Comparison of ENCODE assay signal across 18 cellular contexts in genomic region chr1:23804183-23804582, GRCh38. TPM values are rescaled to one million over a fixed set of nuclear protein-coding genes. Genes with fewer than 3 reads are reported as not detected.
DNase-seq lines count a peak whose midpoint lies in the region; ATAC-seq and TF ChIP-seq lines count a peak whose summit lies in the region.
"Had no signal": no experiment of that assay in that cellular context is flagged by ENCODE, and none has a peak within 500 bp of the region (broad histone marks: within the 10 kb centered on the region; RNA-seq: fewer than 3 reads in every experiment).

No MANE protein-coding gene starts in this region.

- H3K23ac ChIP-seq in mesendoderm (ENCODE audit: low read length): no peak overlapping the region

- H3K4ac ChIP-seq in mesendoderm (ENCODE audit: low read depth, low read length): no peak overlapping the region

- no peak overlapping the region for H2AK5ac ChIP-seq in mesendoderm (ENCODE audit: low read length)

- H2BK15ac ChIP-seq in mesendoderm (replicated peaks; ENCODE audit: low read depth): no peak overlapping the region

- no peak overlapping the region for H3K4me3 Mint-ChIP-seq in WTC11

- H3K79me2 ChIP-seq in mesendoderm (ENCODE audit: control insufficient read depth, insufficient read depth, low read length): no peaks in the 10 kb centered on the region

- H3K79me1 ChIP-seq in mesendoderm (ENCODE audit: low read length): no peaks in the 10 kb centered on the region

- ATAC-seq in WTC11: no peak
- ATAC-seq in lower lobe of right lung: no peak
- ATAC-seq in GM18868 (IDR thresholded peaks at IDR 0.05; ENCODE audit: unreplicated experiment): no peak
- ATAC-seq in GM21360 (IDR thresholded peaks at IDR 0.05; ENCODE audit: unreplicated experiment): no peak

- H3K4me2 ChIP-seq in mesendoderm (ENCODE audit: low read length): no peak overlapping the region

- no peak overlapping the region for H3K18ac ChIP-seq in mesendoderm (ENCODE audit: low read length)

- peaks cover 6% of the 10 kb centered on the region for H3K36me3 ChIP-seq in BJ (ENCODE audit: control insufficient read depth, insufficient read depth, low read length)
- H3K36me3 ChIP-seq in lower lobe of right lung: peaks cover 37% of the 10 kb centered on the region
- H3K36me3 ChIP-seq in mesendoderm (ENCODE audit: control insufficient read depth, insufficient read depth, low read length): no peaks in the 10 kb centered on the region
- H3K36me3 ChIP-seq: prostate gland had no signal

- no peak overlapping the region for H2BK120ac ChIP-seq in mesendoderm (ENCODE audit: low read depth, low read length)

- H3K56ac ChIP-seq in mesendoderm (ENCODE audit: low read length): no peak overlapping the region

- H3K9me3 ChIP-seq in lower lobe of right lung: no peaks in the 10 kb centered on the region
- H3K9me3 ChIP-seq: prostate gland, transverse colon had no signal

- H4K5ac ChIP-seq in mesendoderm (ENCODE audit: low read length): no peak overlapping the region

- H3K9me3 Mint-ChIP-seq in WTC11: no peaks in the 10 kb centered on the region

- intact Hi-C loops in lower lobe of right lung (cut with DNase I): no loop called here

- DNase-seq in BJ (ENCODE audit: low read depth): no peak
- DNase-seq in WTC11 (ENCODE audit: low spot score): no peak
- no peak for DNase-seq in lower lobe of right lung
- no peak for DNase-seq in mesendoderm
- no peak for DNase-seq in activated CD4-positive, CD25-positive, alpha-beta regulatory T cell (lab: John Stamatoyannopoulos, UW)
- DNase-seq: activated naive CD4-positive, alpha-beta T cell; C1 segment of cervical spinal cord; GOT3; islet precursor cell; Kasumi-1; NCI-H1694 treated with DMSO at 0.1 percent for 48 hours; NCI-H748 treated with DMSO at 0.1 percent for 48 hours; SHP77; transverse colon had no signal

- H2BK5ac ChIP-seq in mesendoderm (ENCODE audit: low read length): no peak overlapping the region

- CTCF ChIA-PET in BJ (lab: Yijun Ruan, JAX) (no interaction called here), WTC11 (lab: Charles Lee) (interaction anchor here (0.8 to 1.2 kb wide), 2 partner anchors 33 to 113 kb away, joined by 3 read pairs; no protein-coding TSS in a partner anchor)

- H3K27me3 ChIP-seq in BJ (ENCODE audit: control insufficient read depth, insufficient read depth, low read length) (no peaks in the 10 kb centered on the region), lower lobe of right lung (ENCODE audit: low read depth) (no peaks in the 10 kb centered on the region), mesendoderm (ENCODE audit: insufficient read depth, low read length, poor library complexity) (no peaks in the 10 kb centered on the region)
- H3K27me3 ChIP-seq: transverse colon had no signal

- no peak overlapping the region for H3K4me3 ChIP-seq in BJ (ENCODE audit: low read depth, low read length)
- H3K4me3 ChIP-seq in GM12875 (ENCODE audit: low read depth, low read length): no peak overlapping the region
- no peak overlapping the region for H3K4me3 ChIP-seq in lower lobe of right lung
- H3K4me3 ChIP-seq in mesendoderm (ENCODE audit: low read length): no peak overlapping the region
- H3K4me3 ChIP-seq: prostate gland, transverse colon had no signal

- POLR2A ChIA-PET in BJ (lab: Charles Lee): no interaction called here
- POLR2A ChIA-PET in WTC11 (lab: Charles Lee): no interaction called here

- H3K9ac ChIP-seq in mesendoderm (ENCODE audit: low read length): no peak overlapping the region

- H3K4me1 Mint-ChIP-seq in WTC11: peaks cover 8% of the 10 kb centered on the region

- no peak overlapping the region for H3K27ac ChIP-seq in lower lobe of right lung
- H3K27ac ChIP-seq in mesendoderm (ENCODE audit: low read depth, low read length): no peak overlapping the region
- H3K27ac ChIP-seq: prostate gland, transverse colon had no signal

- H3K27me3 Mint-ChIP-seq in WTC11 (ENCODE audit: low read depth): peaks cover 17% of the 10 kb centered on the region

- peak; percentile 28; the same call in 1 of the 2 replicates for TF ChIP-seq CTCF in BJ (IDR thresholded peaks at IDR 0.05; ENCODE audit: insufficient read depth, low read depth, low read length)
- 0 out of 2 replicates have a peak, but pooled peaks have one; percentile 30 for TF ChIP-seq CTCF in GM12875 (IDR thresholded peaks at IDR 0.05; ENCODE audit: borderline replicate concordance, insufficient read depth, low read depth, low read length)
- 0 out of 2 replicates have a peak, but pooled peaks have one; percentile 12 for TF ChIP-seq CTCF in WTC11 (IDR thresholded peaks at IDR 0.05)
- TF ChIP-seq CTCF in lower lobe of right lung (IDR thresholded peaks at IDR 0.05): peak; percentile 8

- H3K4me1 ChIP-seq in lower lobe of right lung (peaks cover 19% of the 10 kb centered on the region), mesendoderm (ENCODE audit: control insufficient read depth, low read depth, low read length) (no peaks in the 10 kb centered on the region)

- no CpG with 5 or more reads among the region's 6 CpGs for WGBS in mesendoderm (ENCODE audit: extremely low coverage, insufficient coverage, low lambda C conversion rate)

- no peaks in the 10 kb centered on the region for H3K36me3 Mint-ChIP-seq in WTC11

- H4K8ac ChIP-seq in mesendoderm (ENCODE audit: low read depth, low read length): no peak overlapping the region

- H3K27ac Mint-ChIP-seq in WTC11: no peak overlapping the region

TF ChIP-seq in WTC11, 78 proteins besides CTCF, POLR2A, EP300 and RAD21:
- no peak for TF ChIP-seq CDX4 (CRISPR knock-in tag; IDR thresholded peaks at IDR 0.05; ENCODE audit: borderline replicate concordance)
- TF ChIP-seq PRDM15 (CRISPR knock-in tag; IDR thresholded peaks at IDR 0.05): no peak

RNA-seq across cellular contexts. Expression of gene GALE, which starts 3.6 kb away (rescaled TPM):
- 23.8 and 36.1 TPM in 2 replicates for polyA plus RNA-seq in BJ (2011; rRNA removed)
- 10.5 and 17.6 TPM in 2 replicates for polyA minus RNA-seq in BJ (2011; rRNA and poly(A)+ RNA removed)
- total RNA-seq in WTC11 (2021) (30.3 to 36.6 TPM (median 35.8 TPM) in 3 replicates), lower lobe of right lung (49.8 TPM)
- polyA plus RNA-seq in mesendoderm (2013, experiment 1 of 2): 19.1 TPM
- 20.7 TPM for polyA plus RNA-seq in mesendoderm (2013, experiment 2 of 2)

RNA-seq across cellular contexts. Expression of gene LYPLA2, which starts 13.2 kb away (rescaled TPM):
- polyA plus RNA-seq in BJ (2011; rRNA removed): 31.3 and 51.9 TPM in 2 replicates
- polyA minus RNA-seq in BJ (2011; rRNA and poly(A)+ RNA removed): 23.6 and 40.8 TPM in 2 replicates
- total RNA-seq in WTC11 (2021) (131 to 164 TPM (median 134 TPM) in 3 replicates), lower lobe of right lung (44.2 TPM)
- polyA plus RNA-seq in mesendoderm (2013, experiment 1 of 2): 107 TPM
- 108 TPM for polyA plus RNA-seq in mesendoderm (2013, experiment 2 of 2)

RNA-seq across cellular contexts. Expression of gene HMGCL, which starts 21.0 kb away (rescaled TPM):
- polyA plus RNA-seq in BJ (2011; rRNA removed): 38.4 and 41.7 TPM in 2 replicates
- polyA minus RNA-seq in BJ (2011; rRNA and poly(A)+ RNA removed): 13.9 and 19.1 TPM in 2 replicates
- 22.7 to 31.2 TPM (median 25.4 TPM) in 3 replicates for total RNA-seq in WTC11 (2021)
- total RNA-seq in lower lobe of right lung: 39.3 TPM
- 3.7 TPM for polyA plus RNA-seq in mesendoderm (2013, experiment 1 of 2)
- 3.7 TPM for polyA plus RNA-seq in mesendoderm (2013, experiment 2 of 2)

RNA-seq across cellular contexts. Expression of gene PITHD1, which starts 26.0 kb away (rescaled TPM):
- 33.7 and 35.2 TPM in 2 replicates for polyA plus RNA-seq in BJ (2011; rRNA removed)
- polyA minus RNA-seq in BJ (2011; rRNA and poly(A)+ RNA removed): 7.9 and 8.5 TPM in 2 replicates
- total RNA-seq in WTC11 (2021): 59.9 to 66.2 TPM (median 62.2 TPM) in 3 replicates
- total RNA-seq in lower lobe of right lung: 46.6 TPM
- 34.0 TPM for polyA plus RNA-seq in mesendoderm (2013, experiment 1 of 2)
- 34.8 TPM for polyA plus RNA-seq in mesendoderm (2013, experiment 2 of 2)
